Comparison of ENCODE assay signal across 10 cellular contexts in the genomic region with DNA sequence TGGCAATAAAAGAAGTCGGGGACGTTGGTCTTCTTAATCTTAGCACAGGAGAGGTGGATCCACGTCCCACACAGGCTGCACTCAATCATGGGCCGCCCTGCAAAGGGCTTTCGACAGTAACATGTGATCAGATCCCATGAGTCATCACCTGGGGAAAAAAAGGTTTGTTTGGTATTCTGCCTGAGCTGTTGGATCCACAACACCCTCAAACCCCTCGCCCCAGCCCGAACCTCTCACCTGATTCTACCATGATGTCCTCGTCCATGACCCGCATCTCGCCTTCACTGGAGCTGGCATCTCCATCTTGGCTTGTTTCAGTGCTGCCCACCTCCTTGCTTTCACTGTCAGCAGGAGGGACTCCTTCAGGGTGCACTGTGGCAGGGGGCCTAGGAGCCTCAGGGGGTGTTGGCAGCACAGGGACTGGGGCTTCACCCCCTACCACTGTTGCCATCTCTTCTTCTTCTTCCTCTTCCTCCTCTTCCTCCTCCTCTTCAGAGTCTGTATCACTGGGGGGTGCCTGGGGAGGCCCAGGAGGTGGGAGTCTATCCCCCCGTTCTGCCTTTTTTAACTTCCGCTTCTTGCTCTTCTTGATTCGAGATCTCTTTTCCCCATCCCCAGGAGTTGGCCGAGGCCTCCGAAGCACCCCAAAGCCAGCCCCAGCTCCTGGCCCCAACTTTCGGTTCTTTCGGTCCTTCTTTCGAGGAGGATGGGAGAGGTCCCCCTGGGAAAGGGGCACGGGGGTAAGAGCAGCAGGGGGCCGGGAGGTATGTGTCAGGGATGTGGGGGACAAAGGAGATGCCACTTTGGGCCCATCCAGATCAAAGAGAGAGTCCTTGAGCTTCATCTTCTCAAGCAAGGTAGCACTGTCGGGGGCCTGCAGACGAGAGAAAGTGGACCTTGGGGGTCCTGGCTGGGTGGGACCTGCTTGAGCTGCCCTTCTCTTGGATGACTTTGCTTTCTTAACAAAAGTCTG. TPM values are rescaled to one million over a fixed set of nuclear protein-coding genes. Genes with fewer than 3 reads are reported as not detected.
DNase-seq lines count a peak whose midpoint lies in the region; ATAC-seq and TF ChIP-seq lines count a peak whose summit lies in the region.
"Had no signal": no experiment of that assay in that cellular context is flagged by ENCODE, and none has a peak within 500 bp of the region (broad histone marks: within the 10 kb centered on the region; RNA-seq: fewer than 3 reads in every experiment).

No MANE protein-coding gene starts in this region.

- in situ Hi-C loops in SK-MEL-5 (cut with HindIII; ENCODE audit: low pct_unique_long_range_greater_than_20kb, low sequenced_read_pairs) = no loop called here

- peaks cover 16% of the 10 kb centered on the region for H3K36me3 Mint-ChIP-seq in activated T-cell treated with anti-CD3 and anti-CD28 coated beads, Interleukin-2, amount 50 U/mL, for 4 hours (ENCODE audit: insufficient read depth)

- peaks cover 25 to 80% (median 69%) of the 10 kb centered on the region in 6 donors for H3K4me1 ChIP-seq in spleen

- ATAC-seq in activated T-cell treated with anti-CD3 and anti-CD28 coated beads, Interleukin-2, amount 50 U/mL, for 4 hours = no peak

- H3K27me3 Mint-ChIP-seq in activated T-cell treated with anti-CD3 and anti-CD28 coated beads, Interleukin-2, amount 50 U/mL, for 4 hours (ENCODE audit: low read depth) = no peaks in the 10 kb centered on the region

- no peaks in the 10 kb centered on the region for H3K9me3 ChIP-seq in spleen
- H3K9me3 ChIP-seq: ovary had no signal

- H3K27ac ChIP-seq in epithelial cell of prostate = peak overlapping the region; percentile 89
- H3K27ac ChIP-seq in spleen = peak overlapping the region in 4 of 8 donors; percentile 81 to 99 (median 94)
- H3K27ac ChIP-seq: ovary had no signal

- no peak for TF ChIP-seq POLR2A in spleen (IDR thresholded peaks at IDR 0.05)

- H3K36me3 ChIP-seq in spleen = peaks cover 0 to 37% (median 27%) of the 10 kb centered on the region in 6 donors
- H3K36me3 ChIP-seq: ovary had no signal

- H3K27me3 ChIP-seq in spleen (replicated peaks in 1 of 7) = no peaks in the 10 kb centered on the region
- H3K27me3 ChIP-seq: ovary had no signal

- whole genome bisulfite sequencing in spleen, 5 donors = 82 to 92% (median 87%) methylated on average over 20 to 22 of the region's 22 CpGs

- no peak for DNase-seq in activated T-cell treated with anti-CD3 and anti-CD28 coated beads, Interleukin-2, amount 50 U/mL, for 4 hours
- DNase-seq in activated T-cell treated with anti-CD3 and anti-CD28 coated beads for 4 hours (no peak), SK-MEL-5 (ENCODE audit: low read depth, low spot score) (peak; percentile 46), epithelial cell of prostate (ENCODE audit: low read depth, low spot score) (no peak), spleen (peak; percentile 75), hypothalamus (lab: John Stamatoyannopoulos, UW) (no peak), UCSD-AML1 (lab: John Stamatoyannopoulos, UW; ENCODE audit: unreplicated experiment) (no peak), hippocampal formation (lab: John Stamatoyannopoulos, UW) (no peak)
- DNase-seq: NCI-H2227 treated with DMSO at 0.1 percent for 48 hours had no signal

- TF ChIP-seq CTCF in spleen (IDR thresholded peaks at IDR 0.05 in 8 of 11, conservative IDR thresholded peaks at IDR 0.05 in 3 of 11) = no peak

- intact Hi-C loops in spleen (cut with DNase I; ENCODE audit: low total_unique reads) = no loop called here

- H3K4me3 Mint-ChIP-seq in activated T-cell treated with anti-CD3 and anti-CD28 coated beads, Interleukin-2, amount 50 U/mL, for 4 hours = peak overlapping the region; percentile 98

- H3K9me3 Mint-ChIP-seq in activated T-cell treated with anti-CD3 and anti-CD28 coated beads, Interleukin-2, amount 50 U/mL, for 4 hours = no peaks in the 10 kb centered on the region

- H3K4me1 Mint-ChIP-seq in activated T-cell treated with anti-CD3 and anti-CD28 coated beads, Interleukin-2, amount 50 U/mL, for 4 hours (ENCODE audit: low read depth) = peaks cover 59% of the 10 kb centered on the region

- H3K4me3 ChIP-seq in spleen = no peak overlapping the region
- H3K4me3 ChIP-seq: ovary had no signal

RNA-seq across cellular contexts. Expression of a gene that starts 1.7 kb away (rescaled TPM):
- total RNA-seq in activated T-cell treated with anti-CD3 and anti-CD28 coated beads, Interleukin-2, amount 50 U/mL, for 4 hours = 10 to 100 TPM; 62.9 to 65.3 (median 63.2) TPM
- 86.9 and 91.5 TPM in 2 replicates for total RNA-seq in SK-MEL-5 (2014; rRNA removed; shearing (Covaris generic))
- polyA plus RNA-seq in SK-MEL-5 (2015; cell fraction: cytosol; rRNA removed) = 57.4 and 71.1 TPM in 2 replicates
- 141 and 181 TPM in 2 replicates for polyA plus RNA-seq in SK-MEL-5 (2015; cell fraction: nucleus; rRNA removed)
- 10 to 100 TPM; 36.9 to 48.0 (median 39.2) TPM for total RNA-seq in spleen
- polyA plus RNA-seq in spleen = 10 to 100 TPM in 2 of 3 donors, 1 to 10 TPM in 1; 9.8 to 29.2 (median 11.7) TPM

RNA-seq across cellular contexts. Expression of a gene that starts 3.3 kb away (rescaled TPM):
- 10 to 100 TPM; 42.6 to 47.6 (median 43.0) TPM for total RNA-seq in activated T-cell treated with anti-CD3 and anti-CD28 coated beads, Interleukin-2, amount 50 U/mL, for 4 hours
- total RNA-seq in SK-MEL-5 (2014; rRNA removed; shearing (Covaris generic)) = 69.0 and 81.3 TPM in 2 replicates
- 73.5 and 76.9 TPM in 2 replicates for polyA plus RNA-seq in SK-MEL-5 (2015; cell fraction: cytosol; rRNA removed)
- 31.9 and 70.5 TPM in 2 replicates for polyA plus RNA-seq in SK-MEL-5 (2015; cell fraction: nucleus; rRNA removed)
- total RNA-seq in spleen = 10 to 100 TPM; 33.1 to 47.6 (median 38.8) TPM
- 10 to 100 TPM; 27.4 to 50.4 (median 33.2) TPM for polyA plus RNA-seq in spleen

RNA-seq across cellular contexts. Expression of a gene that starts 6.3 kb away (rescaled TPM):
- total RNA-seq in activated T-cell treated with anti-CD3 and anti-CD28 coated beads, Interleukin-2, amount 50 U/mL, for 4 hours = 100 to 1,000 TPM; 114 to 136 (median 133) TPM
- total RNA-seq in SK-MEL-5 (2014; rRNA removed; shearing (Covaris generic)) = 237 and 305 TPM in 2 replicates
- polyA plus RNA-seq in SK-MEL-5 (2015; cell fraction: cytosol; rRNA removed) = 760 and 1,106 TPM in 2 replicates
- 108 and 115 TPM in 2 replicates for polyA plus RNA-seq in SK-MEL-5 (2015; cell fraction: nucleus; rRNA removed)
- 100 to 1,000 TPM; 222 to 519 (median 438) TPM for total RNA-seq in spleen
- 100 to 1,000 TPM; 755 to 855 (median 822) TPM for polyA plus RNA-seq in spleen

RNA-seq across cellular contexts. Expression of a gene that starts 15.6 kb away (rescaled TPM):
- 100 to 1,000 TPM; 190 to 210 (median 196) TPM for total RNA-seq in activated T-cell treated with anti-CD3 and anti-CD28 coated beads, Interleukin-2, amount 50 U/mL, for 4 hours
- 26.9 and 29.2 TPM in 2 replicates for total RNA-seq in SK-MEL-5 (2014; rRNA removed; shearing (Covaris generic))
- polyA plus RNA-seq in SK-MEL-5 (2015; cell fraction: cytosol; rRNA removed) = 161 and 163 TPM in 2 replicates
- polyA plus RNA-seq in SK-MEL-5 (2015; cell fraction: nucleus; rRNA removed) = 67.0 and 87.4 TPM in 2 replicates
- total RNA-seq in spleen = 100 to 1,000 TPM in 4 of 7 donors, 10 to 100 TPM in 3; 83.1 to 133 (median 119) TPM
- 100 to 1,000 TPM in 1 of 3 donors, 10 to 100 TPM in 2; 69.3 to 104 (median 86.1) TPM for polyA plus RNA-seq in spleen

RNA-seq across cellular contexts. Expression of a gene that starts 16.0 kb away (rescaled TPM):
- 100 to 1,000 TPM; 107 to 138 (median 117) TPM for total RNA-seq in activated T-cell treated with anti-CD3 and anti-CD28 coated beads, Interleukin-2, amount 50 U/mL, for 4 hours
- 43.8 and 58.7 TPM in 2 replicates for total RNA-seq in SK-MEL-5 (2014; rRNA removed; shearing (Covaris generic))
- 57.6 and 67.2 TPM in 2 replicates for polyA plus RNA-seq in SK-MEL-5 (2015; cell fraction: cytosol; rRNA removed)
- polyA plus RNA-seq in SK-MEL-5 (2015; cell fraction: nucleus; rRNA removed) = 63.5 and 80.9 TPM in 2 replicates
- total RNA-seq in spleen = 10 to 100 TPM; 22.1 to 40.3 (median 36.3) TPM
- polyA plus RNA-seq in spleen = 10 to 100 TPM; 36.2 to 40.2 (median 37.2) TPM

Comparison
In these comparisons a context has a peak if more than half of its experiments do, and no peak if none do; other contexts are left out.
1. DNase-seq: peak in SK-MEL-5 (single experiment) and spleen (single experiment); none in activated T-cell treated with anti-CD3 and anti-CD28 coated beads, Interleukin-2, amount 50 U/mL, for 4 hours (single experiment), activated T-cell treated with anti-CD3 and anti-CD28 coated beads for 4 hours (single experiment), epithelial cell of prostate (single experiment), hypothalamus (0 of 51), UCSD-AML1 (single experiment) and hippocampal formation (0 of 2).